8 cellular contexts compared by ENCODE assay signal in the genomic region with DNA sequence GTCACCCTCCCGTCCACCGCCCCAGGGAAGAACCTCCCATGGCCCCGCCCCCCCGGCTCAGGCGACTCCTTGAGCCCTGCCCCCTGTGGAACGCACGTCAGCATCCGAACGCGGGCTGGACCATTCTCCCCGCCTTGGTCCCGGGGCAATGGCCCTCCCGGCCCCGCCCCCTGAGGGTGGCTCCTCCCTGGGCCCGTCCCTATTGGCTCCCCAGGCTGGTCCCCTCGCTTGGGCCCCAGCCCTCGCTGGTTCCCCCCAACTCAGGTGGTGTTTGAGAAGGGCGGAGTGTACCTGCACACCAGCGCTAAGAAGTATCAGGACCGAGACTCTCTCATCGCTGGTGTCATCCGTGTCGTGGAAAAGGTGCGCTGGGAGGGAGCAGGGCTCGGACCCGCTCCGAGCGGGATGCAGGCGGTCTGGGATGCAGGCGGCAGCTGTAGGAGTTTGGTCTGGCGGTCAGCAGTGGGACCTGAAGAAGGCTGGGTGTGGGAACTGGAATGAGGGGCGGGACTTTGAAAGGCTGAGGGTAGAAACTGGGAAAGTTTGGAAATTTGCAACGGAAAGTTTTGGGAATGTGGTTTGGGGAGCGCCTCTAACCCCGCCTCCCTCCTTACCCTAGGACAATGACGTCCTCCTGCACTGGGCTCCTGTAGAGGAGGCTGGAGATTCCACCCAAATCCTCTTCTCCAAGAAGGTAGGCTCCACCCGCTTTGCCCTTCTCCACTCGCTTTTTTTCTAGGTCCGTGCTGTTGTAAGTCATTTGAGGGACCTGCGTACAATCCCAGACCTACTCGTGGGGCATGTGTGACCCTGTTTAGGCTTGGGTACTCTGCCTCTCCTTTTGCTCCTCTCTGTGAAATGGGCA. TPM values are rescaled to one million over a fixed set of nuclear protein-coding genes. Genes with fewer than 3 reads are reported as not detected.
DNase-seq lines count a peak whose midpoint lies in the region; ATAC-seq, FAIRE-seq and TF ChIP-seq lines count a peak whose summit lies in the region.

No MANE protein-coding gene starts in this region.

- no peaks in the 10 kb centered on the region for H3K9me3 ChIP-seq in adrenal gland (replicated peaks in 1 of 3)
- no peaks in the 10 kb centered on the region for H3K9me3 ChIP-seq in heart right ventricle

- TF ChIP-seq CTCF in adrenal gland (IDR thresholded peaks at IDR 0.05) (no peak), heart right ventricle (IDR thresholded peaks at IDR 0.05) (no peak)

- H3K27ac ChIP-seq in adrenal gland (peak overlapping the region; percentile 91 to 99 (median 99)), heart right ventricle (peak overlapping the region; percentile 91 to 99 (median 98))

- DNase-seq in GM12891 (ENCODE audit: insufficient read length, low spot score) (peak; percentile 99), NCI-H1105 (lab: John Stamatoyannopoulos, UW) (peak; percentile 94), SKM-1 treated with dmso at 0.1 percent for 144 hours (lab: John Stamatoyannopoulos, UW; ENCODE audit: unreplicated experiment) (peak; percentile 51), adrenal gland (peak; percentile 98 to 99 (median 99)), heart right ventricle (peak; percentile 99), posterior vena cava (ENCODE audit: low spot score) (peak; percentile 100), ureter (ENCODE audit: low spot score) (peak; percentile 98)

- peak; percentile 6 for TF ChIP-seq POLR2A in GM12891 (IDR thresholded peaks at IDR 0.05; ENCODE audit: low read depth, low read length)
- no peak for TF ChIP-seq POLR2A in adrenal gland (IDR thresholded peaks at IDR 0.05)

- no peak for FAIRE-seq in GM12891 (lab: Jason Lieb, UNC)

- intact Hi-C loops in adrenal gland (cut with DNase I), result no loop called here
- intact Hi-C loops in heart right ventricle (cut with DNase I), result loop anchor here in 4 of 10 donors (1.0 to 5.0 kb wide), 7 partner anchors 27 to 381 kb away; a partner anchor contains a TSS
- intact Hi-C loops in posterior vena cava (cut with DNase I), result no loop called here

- H3K27me3 ChIP-seq in adrenal gland, result no peaks in the 10 kb centered on the region
- no peaks in the 10 kb centered on the region for H3K27me3 ChIP-seq in heart right ventricle

- H3K4me1 ChIP-seq in adrenal gland (replicated peaks in 1 of 2) (peaks cover 16 to 26% of the 10 kb centered on the region in 2 donors), heart right ventricle (peaks cover 9 to 36% (median 26%) of the 10 kb centered on the region in 9 donors)

- peak overlapping the region in 3 of 4 donors; percentile 45 to 95 (median 84) for H3K4me3 ChIP-seq in adrenal gland
- H3K4me3 ChIP-seq in heart right ventricle, result peak overlapping the region; percentile 33 to 89 (median 70)

- ATAC-seq in HG02678 (IDR thresholded peaks at IDR 0.05; ENCODE audit: unreplicated experiment), result peak; percentile 42
- peak; percentile 69 to 81 (median 78) for ATAC-seq in heart right ventricle

- H3K36me3 ChIP-seq in adrenal gland (replicated peaks in 1 of 2) (peaks cover 0 to 43% of the 10 kb centered on the region in 2 donors), heart right ventricle (peaks cover 9 to 54% (median 43%) of the 10 kb centered on the region in 9 donors)

- 9 to 16% (median 12%) methylated on average over 26 to 41 of the region's 41 CpGs for WGBS in adrenal gland, 4 donors
- 10% methylated on average over 41 of the region's 41 CpGs for WGBS in heart right ventricle, 2 donors

TF ChIP-seq in GM12891, 5 proteins besides CTCF, POLR2A, EP300 and RAD21:
- TF ChIP-seq PAX5 (IDR thresholded peaks at IDR 0.05; ENCODE audit: insufficient read depth, low read length, severe bottlenecking), result no peak
- TF ChIP-seq POU2F2 (IDR thresholded peaks at IDR 0.05; ENCODE audit: low read depth, low read length), result no peak
- TF ChIP-seq SPI1 (IDR thresholded peaks at IDR 0.05; ENCODE audit: low read depth, low read length), result no peak
- TF ChIP-seq TAF1 (IDR thresholded peaks at IDR 0.05; ENCODE audit: low read depth, low read length), result no peak
- no peak for TF ChIP-seq POLR2AphosphoS5 (IDR thresholded peaks at IDR 0.05; ENCODE audit: low read depth, low read length)
TF ChIP-seq in GM12891: peak in this region for 0.

RNA-seq across cellular contexts. Expression of a gene that starts 0.6 kb away (rescaled TPM):
- 29.6 TPM for polyA plus RNA-seq in GM12891 (2012; ENCODE audit: low read depth, missing spikeins)
- total RNA-seq in adrenal gland, result 100 to 1,000 TPM in 1 of 8 donors, 10 to 100 TPM in 7; 33.5 to 103 (median 51.4) TPM
- 100 to 1,000 TPM in 2 of 3 donors, 10 to 100 TPM in 1; 22.4 to 198 (median 113) TPM for polyA plus RNA-seq in adrenal gland
- total RNA-seq in heart right ventricle, result 10 to 100 TPM; 40.6 to 57.9 (median 50.6) TPM
- 10 to 100 TPM; 30.4 to 41.7 TPM for polyA plus RNA-seq in heart right ventricle
- total RNA-seq in posterior vena cava, result 10 to 100 TPM; 28.7 to 36.3 TPM
- 30.4 TPM for total RNA-seq in ureter

RNA-seq across cellular contexts. Expression of a gene that starts 1.0 kb away (rescaled TPM):
- polyA plus RNA-seq in GM12891 (2012; ENCODE audit: low read depth, missing spikeins), result 14.6 TPM
- 10 to 100 TPM; 25.7 to 70.3 (median 45.7) TPM for total RNA-seq in adrenal gland
- 10 to 100 TPM; 66.0 to 89.6 (median 75.8) TPM for polyA plus RNA-seq in adrenal gland
- total RNA-seq in heart right ventricle, result 10 to 100 TPM; 26.0 to 51.9 (median 32.4) TPM
- 10 to 100 TPM; 42.6 to 48.1 TPM for polyA plus RNA-seq in heart right ventricle
- total RNA-seq in posterior vena cava, result 10 to 100 TPM; 26.5 to 28.9 TPM
- total RNA-seq in ureter, result 32.8 TPM

RNA-seq across cellular contexts. Expression of a gene that starts 10.7 kb away (rescaled TPM):
- 35.2 TPM for polyA plus RNA-seq in GM12891 (2012; ENCODE audit: low read depth, missing spikeins)
- 100 to 1,000 TPM in 4 of 8 donors, 10 to 100 TPM in 4; 49.3 to 199 (median 100) TPM for total RNA-seq in adrenal gland
- polyA plus RNA-seq in adrenal gland, result 100 to 1,000 TPM in 2 of 3 donors, 10 to 100 TPM in 1; 40.7 to 344 (median 202) TPM
- 10 to 100 TPM; 24.0 to 43.9 (median 34.6) TPM for total RNA-seq in heart right ventricle
- polyA plus RNA-seq in heart right ventricle, result 10 to 100 TPM; 31.8 to 91.7 TPM
- 10 to 100 TPM; 40.5 to 43.4 TPM for total RNA-seq in posterior vena cava
- total RNA-seq in ureter, result 122 TPM

RNA-seq across cellular contexts. Expression of a gene that starts 18.6 kb away (rescaled TPM):
- 30.1 TPM for polyA plus RNA-seq in GM12891 (2012; ENCODE audit: low read depth, missing spikeins)
- 1 to 10 TPM in 5 of 8 donors, under 1 TPM in 3; 0.18 to 2.1 (median 1.2) TPM for total RNA-seq in adrenal gland
- polyA plus RNA-seq in adrenal gland, result 1 to 10 TPM in 2 of 3 donors, under 1 TPM in 1; 0.33 to 3.2 (median 2.1) TPM
- 10 to 100 TPM in 1 of 10 donors, under 1 TPM in 7, not detected in 2; 0.26 to 26.9 (median 0.60) TPM for total RNA-seq in heart right ventricle
- under 1 TPM in 1 of 2 donors, not detected in 1; 0.33 TPM for polyA plus RNA-seq in heart right ventricle
- total RNA-seq in posterior vena cava, result 1 to 10 TPM; 1.1 to 1.3 TPM
- total RNA-seq in ureter, result 1.9 TPM

RNA-seq across cellular contexts. Expression of a gene that starts 27.2 kb away (rescaled TPM):
- polyA plus RNA-seq in GM12891 (2012; ENCODE audit: low read depth, missing spikeins), result 50.1 TPM
- 100 to 1,000 TPM; 163 to 568 (median 275) TPM for total RNA-seq in adrenal gland
- 100 to 1,000 TPM in 2 of 3 donors, 10 to 100 TPM in 1; 78.7 to 620 (median 409) TPM for polyA plus RNA-seq in adrenal gland
- total RNA-seq in heart right ventricle, result 100 to 1,000 TPM in 3 of 10 donors, 10 to 100 TPM in 7; 67.8 to 137 (median 90.0) TPM
- 100 to 1,000 TPM; 107 to 220 TPM for polyA plus RNA-seq in heart right ventricle
- 10 to 100 TPM; 78.7 to 95.2 TPM for total RNA-seq in posterior vena cava
- 105 TPM for total RNA-seq in ureter

Comparison
In these comparisons a context has a peak if more than half of its experiments do, and no peak if none do; other contexts are left out.
1. Peak in every context shown above with its lines: DNase-seq, ATAC-seq, H3K4me3 ChIP-seq and H3K27ac ChIP-seq.